Comparison of ENCODE assay signal across 1 cellular context in genomic region chr5:179439181-179439990, GRCh38.
TF ChIP-seq lines count a peak whose summit lies in the region.

No MANE protein-coding gene starts in this region.

TF ChIP-seq in H1, 55 proteins besides CTCF, POLR2A, EP300 and RAD21 (continued from another document):
- TF ChIP-seq RFX5 (IDR thresholded peaks at IDR 0.05; ENCODE audit: borderline replicate concordance, low read depth, low read length), result no peak
- TF ChIP-seq SIX5 (IDR thresholded peaks at IDR 0.05; ENCODE audit: low read depth, low read length), result no peak
- no peak for TF ChIP-seq CBX5 (IDR thresholded peaks at IDR 0.05; ENCODE audit: low read depth, low read length)
- no peak for TF ChIP-seq BRCA1 (IDR thresholded peaks at IDR 0.05; ENCODE audit: low read depth, low read length)
- TF ChIP-seq TAF7 (optimal IDR thresholded peaks at IDR 0.05; ENCODE audit: borderline replicate concordance, low read depth, low read length), result no peak
- no peak for TF ChIP-seq SUZ12 (IDR thresholded peaks at IDR 0.05; ENCODE audit: low read length)
- no peak for TF ChIP-seq YY1 (IDR thresholded peaks at IDR 0.05; ENCODE audit: low read depth, low read length)
- no peak for TF ChIP-seq EGR1 (IDR thresholded peaks at IDR 0.05; ENCODE audit: borderline replicate concordance, low read depth, low read length)
- TF ChIP-seq HDAC6 (IDR thresholded peaks at IDR 0.05; ENCODE audit: low read depth, low read length), result no peak
- TF ChIP-seq NANOG (IDR thresholded peaks at IDR 0.05; ENCODE audit: insufficient read depth, low read depth, low read length, poor library complexity, severe bottlenecking), result no peak
- TF ChIP-seq CTBP2 (IDR thresholded peaks at IDR 0.05; ENCODE audit: borderline replicate concordance, insufficient read depth, insufficient read length, low read length), result no peak
